26 cellular contexts compared by ENCODE assay signal in genomic region chr3:36890261-36890660, GRCh38. TPM values are rescaled to one million over a fixed set of nuclear protein-coding genes. Genes with fewer than 3 reads are reported as not detected.
DNase-seq lines count a peak whose midpoint lies in the region; ATAC-seq and TF ChIP-seq lines count a peak whose summit lies in the region.
"Had no signal": no experiment of that assay in that cellular context is flagged by ENCODE, and none has a peak within 500 bp of the region (broad histone marks: within the 10 kb centered on the region; RNA-seq: fewer than 3 reads in every experiment).

No MANE protein-coding gene starts in this region.

- peaks cover 2% of the 10 kb centered on the region for H3K9me3 Mint-ChIP-seq in activated B cell treated with CpG ODN at 0.5 μM for 24 hours
- H3K9me3 Mint-ChIP-seq in naive B cell, result peaks cover 0 to 3% (median 0%) of the 10 kb centered on the region in 7 donors
- H3K9me3 Mint-ChIP-seq: activated CD4-positive, alpha-beta memory T cell treated with anti-CD3 and anti-CD28 coated beads for 36 hours; activated naive CD8-positive, alpha-beta T cell treated with anti-CD3 and anti-CD28 coated beads, Interleukin-2, amount 50 U/mL, for 24 hours; activated T-cell treated with anti-CD3 and anti-CD28 coated beads, Interleukin-2, amount 50 U/mL, for 24 hours; dendritic cell treated with granulocyte-macrophage colony-stimulating factor and Interleukin-4, amounts not matched to agents 40 ng/mL and 50 ng/mL, for 4 days; mesothelial cell of epicardium; natural killer cell treated with Interleukin-12 subunit alpha and Interleukin-12 subunit beta and Interleukin-15 and Interleukin-18, amount 100 ng/mL, for 72 hours had no signal

- H3K4me2 ChIP-seq in BLaER1 (peak overlapping the region; percentile 91), DND-41 (ENCODE audit: insufficient read depth, low read length) (no peak overlapping the region)

- CTCF ChIA-PET in activated B cell treated with CpG ODN at 0.5 μM for 24 hours (lab: Charles Lee) (interaction anchor here (1.0 to 4.7 kb wide), 3 partner anchors 22 to 68 kb away, joined by 3 to 36 read pairs (median 8); partner anchors contain the start of gene TRANK1), HEK293T (lab: Yijun Ruan, JAX) (no interaction called here)

- DNase-seq in DND-41, result no peak
- no peak for DNase-seq in activated B cell treated with CpG ODN at 0.5 μM for 24 hours
- DNase-seq in naive B cell, result no peak
- DNase-seq in NCI-H146 treated with DMSO at 0.1 percent for 48 hours (lab: John Stamatoyannopoulos, UW; ENCODE audit: unreplicated experiment), result no peak
- no peak for DNase-seq in HEK293T (ENCODE audit: extremely low spot score)
- DNase-seq in H4 (ENCODE audit: low spot score), result no peak
- DNase-seq: ACHN; activated CD4-positive, alpha-beta memory T cell treated with anti-CD3 and anti-CD28 coated beads for 36 hours; activated CD4-positive, CD25-positive, alpha-beta regulatory T cell treated with anti-CD3 and anti-CD28 coated beads, Interleukin-2, amount 50 U/mL, for 72 hours; activated naive CD8-positive, alpha-beta T cell treated with anti-CD3 and anti-CD28 coated beads, Interleukin-2, amount 50 U/mL, for 24 hours; activated T-cell treated with anti-CD3 and anti-CD28 coated beads, Interleukin-2, amount 50 U/mL, for 24 hours; caudate nucleus; gastrocnemius medialis; left lung; MG63; NCI-H1436; NCI-H446 treated with DMSO at 0.1 percent for 48 hours; NCI-H82; RPMI8226 had no signal

- no peak overlapping the region for H2AFZ ChIP-seq in DND-41 (ENCODE audit: low read depth, low read length)

- no peaks in the 10 kb centered on the region for H4K20me1 ChIP-seq in BLaER1
- no peaks in the 10 kb centered on the region for H4K20me1 ChIP-seq in DND-41 (ENCODE audit: insufficient read depth, low read length)

- intact Hi-C loops in activated B cell treated with CpG ODN at 0.5 μM for 24 hours (cut with micrococcal nuclease), result no loop called here

- H3K9me3 ChIP-seq in BLaER1 (peaks cover 3% of the 10 kb centered on the region; the same call in 1 of the 2 replicates), DND-41 (ENCODE audit: insufficient read depth, low read length, severe bottlenecking) (no peaks in the 10 kb centered on the region)
- H3K9me3 ChIP-seq: gastrocnemius medialis, left lung, MG63, SJSA1, tibial nerve had no signal

- TF ChIP-seq CTCF in DND-41 (IDR thresholded peaks at IDR 0.05; ENCODE audit: borderline replicate concordance, extremely low read depth, low read length, poor library complexity, severe bottlenecking), result no peak
- no peak for TF ChIP-seq CTCF in activated B cell treated with CpG ODN at 0.5 μM for 24 hours (IDR thresholded peaks at IDR 0.05)

- TF ChIP-seq POLR2A in GM18505 (IDR thresholded peaks at IDR 0.05; ENCODE audit: borderline replicate concordance, extremely low read depth, insufficient read depth, insufficient read length), result no peak

- H3K27ac ChIP-seq in BLaER1 (peak overlapping the region; percentile 84), DND-41 (ENCODE audit: low read length) (peak overlapping the region; percentile 42; the same call in 1 of the 2 replicates)
- H3K27ac ChIP-seq: gastrocnemius medialis, left lung, SJSA1, tibial nerve had no signal

- H3K27me3 ChIP-seq in BLaER1 (no peaks in the 10 kb centered on the region), DND-41 (ENCODE audit: insufficient read depth, low read length, poor library complexity) (no peaks in the 10 kb centered on the region)
- H3K27me3 ChIP-seq: gastrocnemius medialis, left lung, MG63, SJSA1, tibial nerve had no signal

- H3K4me3 ChIP-seq in BLaER1, result peak overlapping the region; percentile 8; the same call in 1 of the 2 replicates
- no peak overlapping the region for H3K4me3 ChIP-seq in DND-41 (ENCODE audit: low read depth in 1 of 2, low read length in 2 of 2)
- H3K4me3 ChIP-seq: gastrocnemius medialis, left lung, MG63, SJSA1, tibial nerve had no signal

- POLR2A ChIA-PET in activated B cell treated with CpG ODN at 0.5 μM for 24 hours (lab: Charles Lee), result interaction anchor here (1.2 to 9.6 kb wide), 5 partner anchors 14 to 103 kb away, joined by 4 to 185 read pairs (median 7); partner anchors contain the start of genes EPM2AIP1, MLH1 and TRANK1
- POLR2A ChIA-PET in HEK293T (lab: Yijun Ruan, JAX), result no interaction called here

- 0 out of 3 replicates have a peak, but pooled peaks have one; percentile 20 for ATAC-seq in DND-41 (ENCODE audit: insufficient read depth, low read depth)
- no peak for ATAC-seq in activated B cell treated with CpG ODN at 0.5 μM for 24 hours (ENCODE audit: low read depth)
- ATAC-seq in naive B cell (ENCODE audit: low read depth in 2 of 2), result no peak
- no peak for ATAC-seq in GM18505 (IDR thresholded peaks at IDR 0.05; ENCODE audit: unreplicated experiment)
- ATAC-seq: activated naive CD8-positive, alpha-beta T cell treated with anti-CD3 and anti-CD28 coated beads, Interleukin-2, amount 50 U/mL, for 24 hours; gastrocnemius medialis; left lung; natural killer cell treated with Interleukin-12 subunit alpha and Interleukin-12 subunit beta and Interleukin-15 and Interleukin-18, amount 100 ng/mL, for 72 hours had no signal

- H3K27ac Mint-ChIP-seq in activated B cell treated with CpG ODN at 0.5 μM for 24 hours, result peak overlapping the region; percentile 97
- H3K27ac Mint-ChIP-seq in naive B cell, result peak overlapping the region; percentile 56 to 99 (median 98)
- H3K27ac Mint-ChIP-seq: activated CD4-positive, alpha-beta memory T cell treated with anti-CD3 and anti-CD28 coated beads for 36 hours; activated naive CD8-positive, alpha-beta T cell treated with anti-CD3 and anti-CD28 coated beads, Interleukin-2, amount 50 U/mL, for 24 hours; activated T-cell treated with anti-CD3 and anti-CD28 coated beads, Interleukin-2, amount 50 U/mL, for 24 hours; dendritic cell treated with granulocyte-macrophage colony-stimulating factor and Interleukin-4, amounts not matched to agents 40 ng/mL and 50 ng/mL, for 4 days; mesothelial cell of epicardium had no signal

- H3K4me1 Mint-ChIP-seq in activated B cell treated with CpG ODN at 0.5 μM for 24 hours (peaks cover 70% of the 10 kb centered on the region), naive B cell (peaks cover 52 to 64% (median 60%) of the 10 kb centered on the region in 3 donors)

- H3K4me3 Mint-ChIP-seq in activated B cell treated with CpG ODN at 0.5 μM for 24 hours (peak overlapping the region; percentile 81), naive B cell (peak overlapping the region in 7 of 8 donors; percentile 13 to 95 (median 82))
- H3K4me3 Mint-ChIP-seq: activated CD4-positive, alpha-beta memory T cell treated with anti-CD3 and anti-CD28 coated beads for 36 hours; activated naive CD8-positive, alpha-beta T cell treated with anti-CD3 and anti-CD28 coated beads, Interleukin-2, amount 50 U/mL, for 24 hours; activated T-cell treated with anti-CD3 and anti-CD28 coated beads, Interleukin-2, amount 50 U/mL, for 24 hours; dendritic cell treated with granulocyte-macrophage colony-stimulating factor and Interleukin-4, amounts not matched to agents 40 ng/mL and 50 ng/mL, for 4 days; mesothelial cell of epicardium; natural killer cell treated with Interleukin-12 subunit alpha and Interleukin-12 subunit beta and Interleukin-15 and Interleukin-18, amount 100 ng/mL, for 72 hours had no signal

- H3K27me3 Mint-ChIP-seq in activated B cell treated with CpG ODN at 0.5 μM for 24 hours (no peaks in the 10 kb centered on the region), naive B cell (no peaks in the 10 kb centered on the region)
- H3K27me3 Mint-ChIP-seq: activated CD4-positive, alpha-beta memory T cell treated with anti-CD3 and anti-CD28 coated beads for 36 hours; activated naive CD8-positive, alpha-beta T cell treated with anti-CD3 and anti-CD28 coated beads, Interleukin-2, amount 50 U/mL, for 24 hours; activated T-cell treated with anti-CD3 and anti-CD28 coated beads, Interleukin-2, amount 50 U/mL, for 24 hours; dendritic cell treated with granulocyte-macrophage colony-stimulating factor and Interleukin-4, amounts not matched to agents 40 ng/mL and 50 ng/mL, for 4 days; natural killer cell treated with Interleukin-12 subunit alpha and Interleukin-12 subunit beta and Interleukin-15 and Interleukin-18, amount 100 ng/mL, for 72 hours had no signal

- peaks cover 86% of the 10 kb centered on the region for H3K36me3 Mint-ChIP-seq in activated B cell treated with CpG ODN at 0.5 μM for 24 hours (ENCODE audit: low read depth)
- H3K36me3 Mint-ChIP-seq in naive B cell, result peaks cover 18 to 34% of the 10 kb centered on the region in 2 donors

- H3K4me1 ChIP-seq in BLaER1 (peaks cover 69% of the 10 kb centered on the region), DND-41 (ENCODE audit: insufficient read depth, low read length) (peaks cover 19% of the 10 kb centered on the region)
- H3K4me1 ChIP-seq: SJSA1 had no signal

- H3K79me2 ChIP-seq in DND-41 (ENCODE audit: insufficient read depth, low read length), result no peaks in the 10 kb centered on the region

- H3K36me3 ChIP-seq in BLaER1, result peaks cover 44% of the 10 kb centered on the region
- peaks cover 65% of the 10 kb centered on the region for H3K36me3 ChIP-seq in DND-41 (ENCODE audit: insufficient read depth, low read length)
- H3K36me3 ChIP-seq: gastrocnemius medialis, MG63, SJSA1 had no signal

- H3K9ac ChIP-seq in BLaER1 (peak overlapping the region; percentile 31; the same call in 1 of the 2 replicates), DND-41 (ENCODE audit: low read depth, low read length) (no peak overlapping the region)

TF ChIP-seq in HEK293T, 16 proteins besides CTCF, POLR2A, EP300 and RAD21:
- no peak for TF ChIP-seq BHLHE40 (IDR thresholded peaks at IDR 0.05; ENCODE audit: borderline replicate concordance)
- no peak for TF ChIP-seq PKNOX1 (IDR thresholded peaks at IDR 0.05)
- TF ChIP-seq L3MBTL2 (conservative IDR thresholded peaks at IDR 0.05), result no peak
- no peak for TF ChIP-seq ARNT (IDR thresholded peaks at IDR 0.05)

RNA-seq across cellular contexts. Expression of gene TRANK1, which starts 54.6 kb away (rescaled TPM):
- total RNA-seq in activated B cell treated with CpG ODN at 0.5 μM for 24 hours, result 109 and 135 TPM in 2 replicates
- 10 to 100 TPM in 5 of 6 donors, under 1 TPM in 1; 0.56 to 25.1 (median 20.4) TPM for polyA plus RNA-seq in naive B cell (ENCODE audit: low read depth in 6 of 6)
- 9.7 and 11.4 TPM in 2 replicates for total RNA-seq in H4 (2014; rRNA removed; shearing (Covaris generic))
